23 cellular contexts compared by ENCODE assay signal in the genomic region with DNA sequence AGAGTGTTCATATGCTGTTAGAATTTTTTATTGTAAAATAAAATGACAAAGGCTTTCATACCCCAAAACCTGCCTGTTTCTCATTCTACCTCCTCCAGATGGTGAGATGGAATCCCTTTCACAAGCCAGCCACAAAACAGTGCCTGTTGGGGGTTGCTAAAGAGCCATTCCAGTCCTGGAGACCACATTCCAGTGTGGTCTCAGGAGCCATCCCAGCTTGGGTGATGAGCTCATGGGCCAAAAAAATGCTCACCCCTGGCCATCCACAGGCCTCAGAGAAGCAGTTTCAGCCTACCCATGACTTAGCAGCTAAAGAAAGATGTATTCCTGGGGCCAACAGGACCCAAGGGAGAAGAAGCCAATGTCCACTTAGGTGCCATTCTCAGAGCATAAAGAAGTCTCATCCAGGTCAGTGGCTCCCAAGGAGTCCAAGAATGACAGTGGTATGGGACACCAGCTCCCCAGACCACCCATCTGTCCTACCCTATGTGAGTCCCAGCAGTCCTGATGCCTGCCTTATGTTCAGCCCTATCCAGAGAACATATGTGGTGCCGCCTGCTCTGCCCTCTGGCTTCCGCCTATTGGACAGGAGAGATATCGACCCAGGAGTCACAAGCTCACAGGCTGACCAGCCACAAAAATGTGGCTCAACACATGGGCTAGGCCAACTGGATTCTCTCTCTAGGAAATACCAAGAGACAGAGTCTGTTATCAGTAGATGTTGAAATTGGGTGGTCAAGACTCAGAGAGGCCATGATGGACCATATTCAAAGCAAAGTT. TPM values are rescaled to one million over a fixed set of nuclear protein-coding genes. Genes with fewer than 3 reads are reported as not detected.
DNase-seq lines count a peak whose midpoint lies in the region; ATAC-seq and TF ChIP-seq lines count a peak whose summit lies in the region.
"Had no signal": no experiment of that assay in that cellular context is flagged by ENCODE, and none has a peak within 500 bp of the region (broad histone marks: within the 10 kb centered on the region; RNA-seq: fewer than 3 reads in every experiment).

No MANE protein-coding gene starts in this region.

- H3K4me1 Mint-ChIP-seq in osteocyte (ENCODE audit: unreplicated experiment): peaks cover 16% of the 10 kb centered on the region
- H3K4me1 Mint-ChIP-seq: activated naive CD4-positive, alpha-beta T cell treated with anti-CD3 and anti-CD28 coated beads, Interleukin-2, amount 10 ng/mL, durations not matched to agents 7 days and 5 days had no signal

- no peaks in the 10 kb centered on the region for H3K27me3 Mint-ChIP-seq in osteocyte (ENCODE audit: unreplicated experiment)

- H3K4me3 Mint-ChIP-seq in osteocyte (ENCODE audit: unreplicated experiment): no peak overlapping the region
- H3K4me3 Mint-ChIP-seq: activated CD4-positive, alpha-beta memory T cell treated with anti-CD3 and anti-CD28 coated beads for 36 hours; activated naive CD4-positive, alpha-beta T cell treated with anti-CD3 and anti-CD28 coated beads, Interleukin-2, amount 10 ng/mL, durations not matched to agents 7 days and 5 days; neural progenitor cell; WTC11 had no signal

- peaks cover 7% of the 10 kb centered on the region for H3K36me3 Mint-ChIP-seq in osteocyte (ENCODE audit: unreplicated experiment)
- H3K36me3 Mint-ChIP-seq: activated CD4-positive, alpha-beta memory T cell treated with anti-CD3 and anti-CD28 coated beads for 36 hours; activated naive CD4-positive, alpha-beta T cell treated with anti-CD3 and anti-CD28 coated beads, Interleukin-2, amount 10 ng/mL, durations not matched to agents 7 days and 5 days had no signal

- H3K9me3 Mint-ChIP-seq in osteocyte (ENCODE audit: unreplicated experiment): peaks cover 13% of the 10 kb centered on the region
- H3K9me3 Mint-ChIP-seq: activated naive CD4-positive, alpha-beta T cell treated with anti-CD3 and anti-CD28 coated beads, Interleukin-2, amount 10 ng/mL, durations not matched to agents 7 days and 5 days had no signal

- ATAC-seq in GM18520 (IDR thresholded peaks at IDR 0.05; ENCODE audit: unreplicated experiment): no peak
- ATAC-seq: body of pancreas, left lobe of liver, WTC11 had no signal

- no peak for TF ChIP-seq CTCF in osteocyte (IDR thresholded peaks at IDR 0.05)

- DNase-seq in AG20443 (ENCODE audit: low spot score) (peak; percentile 89), RPMI7951 (ENCODE audit: low read depth) (peak; percentile 73), fibroblast of gingiva (ENCODE audit: low read depth) (peak; percentile 21), osteocyte (ENCODE audit: extremely low spot score, unreplicated experiment) (peak; percentile 49), iPS-NIHi11 (ENCODE audit: low spot score) (no peak), NCI-H82 treated with DMSO at 0.1 percent for 48 hours (lab: John Stamatoyannopoulos, UW; ENCODE audit: unreplicated experiment) (no peak), SW480 (ENCODE audit: low spot score) (no peak)
- DNase-seq: activated CD4-positive, alpha-beta memory T cell treated with anti-CD3 and anti-CD28 coated beads for 36 hours; activated naive CD4-positive, alpha-beta T cell treated with anti-CD3 and anti-CD28 coated beads, Interleukin-2, amount 10 ng/mL, durations not matched to agents 7 days and 5 days; activated T-cell treated with anti-CD3 and anti-CD28 coated beads, Interleukin-2, amount 50 U/mL, for 1 hour; body of pancreas; DND-41; GOT3; midbrain; NCI-H2171; NCI-H748 treated with DMSO at 0.1 percent for 48 hours; OCI-M1; SHP77 treated with DMSO at 0.1 percent for 48 hours had no signal

- no peak overlapping the region for H3K27ac Mint-ChIP-seq in osteocyte (ENCODE audit: unreplicated experiment)
- H3K27ac Mint-ChIP-seq: activated CD4-positive, alpha-beta memory T cell treated with anti-CD3 and anti-CD28 coated beads for 36 hours; activated naive CD4-positive, alpha-beta T cell treated with anti-CD3 and anti-CD28 coated beads, Interleukin-2, amount 10 ng/mL, durations not matched to agents 7 days and 5 days; neural progenitor cell; WTC11 had no signal

RNA-seq across cellular contexts. Expression of gene C11orf91, which starts 26.4 kb away (rescaled TPM):
- total RNA-seq in RPMI7951 (2014; rRNA removed; shearing (Covaris generic)): not detected in 2 replicates
- 0.75 TPM in 1 of 2 replicates, not detected in the other for total RNA-seq in osteocyte
- total RNA-seq: activated CD4-positive, alpha-beta memory T cell treated with anti-CD3 and anti-CD28 coated beads for 36 hours; body of pancreas; frontal cortex; left lobe of liver had no signal

Comparison
In these comparisons a context has a peak if more than half of its experiments do, and no peak if none do; other contexts are left out.
1. DNase-seq: peak in AG20443 (single experiment), RPMI7951 (single experiment), fibroblast of gingiva (single experiment) and osteocyte (single experiment); none in iPS-NIHi11 (single experiment), NCI-H82 treated with DMSO at 0.1 percent for 48 hours (single experiment) and SW480 (single experiment).